Comparison of ENCODE assay signal across 8 cellular contexts in the genomic region with DNA sequence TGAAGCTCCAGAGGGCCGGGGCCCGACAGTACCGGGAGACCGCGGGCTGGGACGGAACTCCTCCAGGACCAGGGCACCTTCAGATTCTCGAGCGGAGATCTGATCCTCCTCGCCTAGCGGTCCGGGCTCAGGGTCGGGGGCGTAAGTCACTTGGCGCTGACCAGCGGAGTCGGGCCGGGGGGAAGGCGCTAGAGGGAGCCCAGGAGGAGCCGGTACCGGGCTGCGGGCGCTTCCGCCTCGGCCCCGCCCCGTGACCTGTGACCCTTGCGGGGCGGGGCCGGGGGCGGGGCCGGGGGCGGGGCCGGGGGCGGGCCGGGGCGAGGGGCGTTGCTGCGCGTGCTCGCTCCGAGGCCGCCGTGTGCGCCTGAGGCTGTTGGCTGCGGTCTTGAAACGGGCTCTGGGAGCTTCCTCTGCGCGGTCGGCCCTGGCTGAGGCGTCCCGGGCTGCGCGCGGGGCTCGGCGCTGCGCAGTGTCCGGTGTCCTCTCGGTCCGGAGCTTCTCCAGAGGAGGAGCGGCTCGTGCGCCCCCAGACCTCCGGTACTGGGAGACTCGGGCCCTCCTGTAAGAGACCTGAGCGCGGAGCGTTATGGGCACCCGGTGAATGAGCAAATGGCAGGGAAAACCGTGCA. TPM values are rescaled to one million over a fixed set of nuclear protein-coding genes. Genes with fewer than 3 reads are reported as not detected.
DNase-seq lines count a peak whose midpoint lies in the region; ATAC-seq and TF ChIP-seq lines count a peak whose summit lies in the region.

A gene (minus strand): TSS at position 239 of the 629 bp plus-strand sequence. CDS start 373 bp downstream, outside the sequence.

- RAD21 ChIA-PET in HCT116 (lab: Charles Lee; ENCODE audit: low non-redundant PET in 1 of 2, low total read pairs in 2 of 2, uncharacterized antibody in 2 of 2, unreplicated experiment in 2 of 2), result no interaction called here

- intact Hi-C loops in HCT116 (cut with micrococcal nuclease), result loop anchor here (2.0 kb wide), 1 partner anchor 63 kb away; no protein-coding TSS in a partner anchor
- intact Hi-C loops in sigmoid colon (cut with DNase I), result loop anchor here (5.0 kb wide), 4 partner anchors 46 to 386 kb away; a partner anchor contains a TSS

- POLR2A ChIA-PET in HCT116 (lab: Charles Lee), result interaction anchor here (1.0 kb wide), 1 partner anchor 64 kb away, joined by 3 read pairs; no protein-coding TSS in a partner anchor

- no peaks in the 10 kb centered on the region for H4K20me1 ChIP-seq in HCT116 (ENCODE audit: insufficient read depth)

- H3K9me2 ChIP-seq in HCT116 (ENCODE audit: insufficient read depth), result no peaks in the 10 kb centered on the region

- DNase-seq in GM06990 (ENCODE audit: extremely low read depth, insufficient read length) (peak; percentile 82), HCT116 (ENCODE audit: low read depth, low spot score) (no peak), NB4 (ENCODE audit: low read depth) (peak; percentile 87), T1000 (lab: John Stamatoyannopoulos, UW) (peak; percentile 68), astrocyte of the spinal cord (ENCODE audit: low read depth, low spot score) (peak; percentile 77), iPS DF 19.7 (ENCODE audit: low read depth, low spot score) (peak; percentile 28), sigmoid colon (peak; percentile 92)

- H3K36me3 ChIP-seq in GM06990 (ENCODE audit: control insufficient read depth, insufficient read depth, low read length) (peaks cover 7% of the 10 kb centered on the region), HCT116 (ENCODE audit: control insufficient read depth in 1 of 2, insufficient read depth in 2 of 2, low read length in 2 of 2) (no peaks in the 10 kb centered on the region), sigmoid colon (no peaks in the 10 kb centered on the region)

- peak within 1 kb of the TSS; percentile 61 for H3K27ac ChIP-seq in HCT116 (ENCODE audit: low read depth, low read length)
- H3K27ac ChIP-seq in sigmoid colon, result peak within 1 kb of the TSS; percentile 76 to 84 (median 82)

- no TSS peak for BruUV-seq in HCT116 (replicated peaks; lab: Mats Ljungman, UMichigan)

- in situ Hi-C loops in astrocyte of the spinal cord (cut with HindIII; ENCODE audit: low sequenced_read_pairs), result no loop called here

- TF ChIP-seq RAD21 in HCT116 (IDR thresholded peaks at IDR 0.05; ENCODE audit: low read depth), result peak; percentile 33

- peak within 1 kb of the TSS; percentile 76 for H3K9ac ChIP-seq in HCT116 (ENCODE audit: low read length)

- TF ChIP-seq CTCF in GM06990 (IDR thresholded peaks at IDR 0.05; ENCODE audit: insufficient read depth, low read length, poor library complexity, severe bottlenecking) (peak; percentile 61), HCT116 (IDR thresholded peaks at IDR 0.05 in 2 of 3, conservative IDR thresholded peaks at IDR 0.05 in 1 of 3; ENCODE audit: borderline replicate concordance in 1 of 3, insufficient read depth in 1 of 3, low read depth in 2 of 3, low read length in 2 of 3) (peak in 2 of 3 experiments; percentile 15 to 23; a peak in 1 of 6 replicates), NB4 (IDR thresholded peaks at IDR 0.05; ENCODE audit: low read depth, low read length) (peak; percentile 7), astrocyte of the spinal cord (IDR thresholded peaks at IDR 0.05; ENCODE audit: low read depth, low read length) (peak; percentile 44), sigmoid colon (IDR thresholded peaks at IDR 0.05) (no peak)

- TF ChIP-seq EP300 in sigmoid colon (IDR thresholded peaks at IDR 0.05), result no peak

- 0 to 3% methylated on average over 70 of the region's 70 CpGs for WGBS in sigmoid colon, 2 donors

- ATAC-seq in HCT116, result peak; percentile 82
- no peak for ATAC-seq in HG03095 (IDR thresholded peaks at IDR 0.05; ENCODE audit: unreplicated experiment)

- H3K27me3 ChIP-seq in GM06990 (replicated peaks; ENCODE audit: control insufficient read depth, insufficient read depth, low read length) (no peaks in the 10 kb centered on the region), HCT116 (ENCODE audit: insufficient read depth, low read length) (no peaks in the 10 kb centered on the region), sigmoid colon (no peaks in the 10 kb centered on the region)

- H2AFZ ChIP-seq in HCT116 (ENCODE audit: low read depth, low read length, poor library complexity, severe bottlenecking), result peak within 1 kb of the TSS; percentile 58

- CTCF ChIA-PET in HCT116 (lab: Charles Lee), result interaction anchor here (0.9 to 1.0 kb wide), 2 partner anchors 13 to 102 kb away, joined by 3 read pairs; no protein-coding TSS in a partner anchor

- H3K4me3 ChIP-seq in GM06990 (replicated peaks; ENCODE audit: low read depth, low read length) (peak within 1 kb of the TSS; percentile 92), HCT116 (replicated peaks in 1 of 2; ENCODE audit: low read depth in 1 of 2, low read length in 2 of 2) (peak within 1 kb of the TSS; percentile 71 to 88), NB4 (ENCODE audit: low read depth, low read length) (peak within 1 kb of the TSS; percentile 80), astrocyte of the spinal cord (ENCODE audit: low read depth, low read length) (peak within 1 kb of the TSS; percentile 81), sigmoid colon (peak within 1 kb of the TSS; percentile 57 to 81 (median 76))

- peak; percentile 60 for TF ChIP-seq POLR2A in HCT116 (IDR thresholded peaks at IDR 0.05; ENCODE audit: borderline replicate concordance, extremely low read depth, insufficient read depth, insufficient read length)
- peak; percentile 44 for TF ChIP-seq POLR2A in NB4 (IDR thresholded peaks at IDR 0.05; ENCODE audit: extremely low read depth, insufficient read length)
- peak in 1 of 2 donors; percentile 11 for TF ChIP-seq POLR2A in sigmoid colon (IDR thresholded peaks at IDR 0.05)

- H3K9me3 ChIP-seq in HCT116 (ENCODE audit: control insufficient read depth in 1 of 2, insufficient read depth in 1 of 2, low read depth in 1 of 2, low read length in 2 of 2) (no peaks in the 10 kb centered on the region), sigmoid colon (no peaks in the 10 kb centered on the region)

- H3K4me1 ChIP-seq in HCT116 (ENCODE audit: control insufficient read depth in 1 of 2, insufficient read depth in 2 of 2, low read length in 2 of 2) (peaks cover 9 to 32% of the 10 kb centered on the region in 2 experiments; a peak in 3 of 4 replicates), sigmoid colon (peaks cover 0 to 20% (median 15%) of the 10 kb centered on the region in 4 donors)

- H3K4me2 ChIP-seq in HCT116 (ENCODE audit: low read length), result peak within 1 kb of the TSS; percentile 99

- H3K79me2 ChIP-seq in HCT116 (ENCODE audit: insufficient read depth, low read length), result no peaks in the 10 kb centered on the region

TF ChIP-seq in HCT116, 20 proteins besides CTCF, POLR2A, EP300 and RAD21:
- no peak for TF ChIP-seq SP1 (IDR thresholded peaks at IDR 0.05; ENCODE audit: low read depth)
- TF ChIP-seq POLR2AphosphoS5 (IDR thresholded peaks at IDR 0.05; ENCODE audit: low read depth, low read length), result peak; percentile 90

RNA-seq across cellular contexts. Expression of the gene that starts here (rescaled TPM):
- total RNA-seq in HCT116 (2021; ENCODE audit: unreplicated experiment) (16.4 TPM), sigmoid colon (10 to 100 TPM; 19.3 to 26.3 (median 23.8) TPM)
- 8.0 and 10.3 TPM in 2 replicates for polyA plus RNA-seq in HCT116 (2012)
- 10 to 100 TPM; 10.8 to 56.9 (median 26.8) TPM for polyA plus RNA-seq in sigmoid colon

Comparison
In these comparisons a context has a peak if more than half of its experiments do, and no peak if none do; other contexts are left out.
1. CTCF ChIP-seq: peak in GM06990 (single experiment), HCT116 (2 of 3), NB4 (single experiment) and astrocyte of the spinal cord (single experiment); none in sigmoid colon (0 of 4).
2. Peak in every context shown above with its lines, with median percentiles within 50 percentile points of each other: H3K4me3 ChIP-seq.